Comparison of ENCODE assay signal across 7 cellular contexts in the genomic region with DNA sequence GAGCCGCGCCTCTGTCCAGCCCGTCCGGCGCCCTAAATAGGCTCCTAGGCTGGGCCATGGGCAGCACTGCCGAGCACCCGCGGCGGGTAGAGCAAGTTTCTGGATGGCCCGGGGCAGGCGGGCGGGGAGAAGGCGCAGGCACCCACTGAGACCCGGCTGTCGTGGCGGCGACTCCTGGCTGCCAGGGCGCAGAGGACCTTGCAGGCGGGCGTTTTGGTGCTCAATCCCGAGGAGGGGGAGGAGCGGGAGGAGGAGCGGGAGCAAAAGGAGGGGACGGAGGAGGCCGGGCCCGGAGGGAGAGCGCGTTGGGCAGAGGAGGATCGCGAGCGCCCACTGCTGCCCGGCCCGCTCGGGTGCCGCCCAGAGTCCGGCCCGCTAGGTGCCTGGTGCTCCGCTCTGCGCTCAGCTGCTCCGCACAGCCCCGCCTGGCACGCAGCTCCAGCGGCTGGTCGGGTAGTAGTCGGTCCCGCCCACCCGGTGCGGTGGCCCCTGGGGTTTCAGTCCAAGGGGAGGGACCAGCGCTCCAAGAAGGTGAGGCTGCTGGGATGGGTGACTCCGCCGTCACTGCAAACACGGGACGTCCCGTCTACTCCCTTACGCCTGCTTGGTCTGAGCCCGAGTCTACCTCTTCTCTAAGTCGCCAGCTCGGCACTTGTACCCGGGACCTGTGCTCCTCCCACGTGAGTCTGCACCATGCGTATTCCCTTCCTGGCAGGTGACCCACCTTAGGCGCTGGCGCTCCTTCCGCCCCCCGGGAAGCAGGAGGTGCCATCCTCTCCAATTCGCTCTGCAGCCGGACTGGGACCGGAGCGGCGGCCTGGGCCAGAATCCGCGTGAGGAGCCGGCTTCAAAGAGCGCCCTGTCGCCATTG. TPM values are rescaled to one million over a fixed set of nuclear protein-coding genes. Genes with fewer than 3 reads are reported as not detected.
DNase-seq lines count a peak whose midpoint lies in the region; ATAC-seq and TF ChIP-seq lines count a peak whose summit lies in the region.

A gene (minus strand): TSS at position 194 of the 871 bp plus-strand sequence. CDS start 28,889 bp downstream, outside the sequence.

- peak within 1 kb of the TSS; percentile 58 for H3K4me3 Mint-ChIP-seq in activated CD8-positive, alpha-beta T cell treated with anti-CD3 and anti-CD28 coated beads for 36 hours
- H3K4me3 Mint-ChIP-seq in stimulated activated naive B cell treated with anti-CD40 and anti-IgM and Interleukin-4, amounts not matched to agents 10 μg/mL and 1 μg/mL and 100 μg/mL, for 72 hours, result peak within 1 kb of the TSS; percentile 94 to 99

- intact Hi-C loops in activated CD8-positive, alpha-beta T cell treated with anti-CD3 and anti-CD28 coated beads for 36 hours (cut with micrococcal nuclease), result loop anchor here (5.0 kb wide), 1 partner anchor 847 kb away; no protein-coding TSS in a partner anchor
- intact Hi-C loops in esophagus muscularis mucosa (cut with DNase I), result loop anchor here (10.0 kb wide), 1 partner anchor 844 kb away; no protein-coding TSS in a partner anchor

- peaks cover 40% of the 10 kb centered on the region for H3K27me3 Mint-ChIP-seq in activated CD8-positive, alpha-beta T cell treated with anti-CD3 and anti-CD28 coated beads for 36 hours
- H3K27me3 Mint-ChIP-seq in stimulated activated naive B cell treated with anti-CD40 and anti-IgM and Interleukin-4, amounts not matched to agents 10 μg/mL and 1 μg/mL and 100 μg/mL, for 72 hours, result no peaks in the 10 kb centered on the region

- H3K27ac Mint-ChIP-seq in activated CD8-positive, alpha-beta T cell treated with anti-CD3 and anti-CD28 coated beads for 36 hours, result no peak within 1 kb of the TSS
- peak within 1 kb of the TSS; percentile 91 for H3K27ac Mint-ChIP-seq in stimulated activated naive B cell treated with anti-CD40 and anti-IgM and Interleukin-4, amounts not matched to agents 10 μg/mL and 1 μg/mL and 100 μg/mL, for 72 hours

- H3K4me3 ChIP-seq in esophagus muscularis mucosa, result peak within 1 kb of the TSS; percentile 58 to 64 (median 61)
- peak within 1 kb of the TSS; percentile 87 to 96 for H3K4me3 ChIP-seq in mucosa of rectum (ENCODE audit: low read length in 2 of 2)

- H3K27ac ChIP-seq in esophagus muscularis mucosa (replicated peaks in 1 of 4) (peak within 1 kb of the TSS; percentile 30 to 64 (median 46)), mucosa of rectum (ENCODE audit: low read depth in 2 of 2, low read length in 2 of 2) (peak within 1 kb of the TSS; percentile 92 to 94)

- peak within 1 kb of the TSS; percentile 68 to 82 for H3K9ac ChIP-seq in mucosa of rectum (ENCODE audit: low read depth in 1 of 2, low read length in 2 of 2)

- H3K4me1 Mint-ChIP-seq in activated CD8-positive, alpha-beta T cell treated with anti-CD3 and anti-CD28 coated beads for 36 hours (ENCODE audit: low read depth), result peaks cover 12% of the 10 kb centered on the region
- peaks cover 28 to 65% of the 10 kb centered on the region in 2 donors for H3K4me1 Mint-ChIP-seq in stimulated activated naive B cell treated with anti-CD40 and anti-IgM and Interleukin-4, amounts not matched to agents 10 μg/mL and 1 μg/mL and 100 μg/mL, for 72 hours

- H3K4me1 ChIP-seq in esophagus muscularis mucosa, result peaks cover 3 to 32% (median 28%) of the 10 kb centered on the region in 4 donors
- peaks cover 3 to 26% of the 10 kb centered on the region in 2 donors for H3K4me1 ChIP-seq in mucosa of rectum (ENCODE audit: control insufficient read depth in 2 of 2, insufficient read depth in 2 of 2, low read length in 2 of 2)

- DNase-seq in NCI-H1417 treated with DMSO at 0.1 percent for 48 hours (lab: John Stamatoyannopoulos, UW), result peak; percentile 21
- peak; percentile 55 for DNase-seq in activated CD8-positive, alpha-beta T cell treated with anti-CD3 and anti-CD28 coated beads for 36 hours
- peak; percentile 92 for DNase-seq in esophagus muscularis mucosa (ENCODE audit: extremely low spot score)
- peak; percentile 84 for DNase-seq in stimulated activated naive B cell treated with anti-CD40 and anti-IgM and Interleukin-4, amounts not matched to agents 10 μg/mL and 1 μg/mL and 100 μg/mL, for 72 hours

- no peak for TF ChIP-seq CTCF in activated CD8-positive, alpha-beta T cell treated with anti-CD3 and anti-CD28 coated beads for 36 hours (IDR thresholded peaks at IDR 0.05)
- TF ChIP-seq CTCF in esophagus muscularis mucosa (IDR thresholded peaks at IDR 0.05), result peak; percentile 39 to 65 (median 50)

- ATAC-seq in GM18508 (IDR thresholded peaks at IDR 0.05; ENCODE audit: insufficient read depth, unreplicated experiment) (peak; percentile 37), HG02759 (IDR thresholded peaks at IDR 0.05; ENCODE audit: unreplicated experiment) (peak; percentile 87)
- ATAC-seq in activated CD8-positive, alpha-beta T cell treated with anti-CD3 and anti-CD28 coated beads for 36 hours, result peak; percentile 82
- ATAC-seq in stimulated activated naive B cell treated with anti-CD40 and anti-IgM and Interleukin-4, amounts not matched to agents 10 μg/mL and 1 μg/mL and 100 μg/mL, for 72 hours (replicated peaks), result peak; percentile 90 to 91

- TF ChIP-seq POLR2A in esophagus muscularis mucosa (IDR thresholded peaks at IDR 0.05; ENCODE audit: low read depth), result peak; percentile 9

- POLR2A ChIA-PET in activated CD8-positive, alpha-beta T cell treated with anti-CD3 and anti-CD28 coated beads for 36 hours (lab: Charles Lee), result no interaction called here

- H3K9me3 Mint-ChIP-seq in activated CD8-positive, alpha-beta T cell treated with anti-CD3 and anti-CD28 coated beads for 36 hours, result no peaks in the 10 kb centered on the region
- H3K9me3 Mint-ChIP-seq in stimulated activated naive B cell treated with anti-CD40 and anti-IgM and Interleukin-4, amounts not matched to agents 10 μg/mL and 1 μg/mL and 100 μg/mL, for 72 hours, result no peaks in the 10 kb centered on the region

- H3K27me3 ChIP-seq in esophagus muscularis mucosa (peaks cover 0 to 28% (median 2%) of the 10 kb centered on the region in 4 donors), mucosa of rectum (ENCODE audit: control insufficient read depth in 2 of 2, insufficient read depth in 2 of 2, low read length in 2 of 2) (no peaks in the 10 kb centered on the region)

- under 1% methylated on average over 37 of the region's 75 CpGs for WGBS in esophagus muscularis mucosa

- H3K9me3 ChIP-seq in esophagus muscularis mucosa (no peaks in the 10 kb centered on the region), mucosa of rectum (ENCODE audit: control insufficient read depth in 2 of 2, low read length in 2 of 2) (no peaks in the 10 kb centered on the region)

- TF ChIP-seq EP300 in esophagus muscularis mucosa (IDR thresholded peaks at IDR 0.05), result no peak

- H3K36me3 Mint-ChIP-seq in activated CD8-positive, alpha-beta T cell treated with anti-CD3 and anti-CD28 coated beads for 36 hours (ENCODE audit: low read depth), result no peaks in the 10 kb centered on the region
- peaks cover 3 to 8% of the 10 kb centered on the region in 2 donors for H3K36me3 Mint-ChIP-seq in stimulated activated naive B cell treated with anti-CD40 and anti-IgM and Interleukin-4, amounts not matched to agents 10 μg/mL and 1 μg/mL and 100 μg/mL, for 72 hours

- H3K36me3 ChIP-seq in esophagus muscularis mucosa, result no peaks in the 10 kb centered on the region
- H3K36me3 ChIP-seq in mucosa of rectum (ENCODE audit: control insufficient read depth in 2 of 2, insufficient read depth in 2 of 2, low read length in 2 of 2), result no peaks in the 10 kb centered on the region

- CTCF ChIA-PET in activated CD8-positive, alpha-beta T cell treated with anti-CD3 and anti-CD28 coated beads for 36 hours (lab: Charles Lee), result no interaction called here

RNA-seq across cellular contexts. Expression of the gene that starts here (rescaled TPM):
- not detected for total RNA-seq in activated CD8-positive, alpha-beta T cell treated with anti-CD3 and anti-CD28 coated beads for 36 hours
- total RNA-seq in esophagus muscularis mucosa, result 10 to 100 TPM in 1 of 4 donors, 1 to 10 TPM in 3; 3.1 to 12.5 (median 5.4) TPM

Comparison
In these comparisons a context has a peak if more than half of its experiments do, and no peak if none do; other contexts are left out.
1. Peak in every context shown above with its lines: DNase-seq, ATAC-seq, H3K4me3 ChIP-seq and H3K27ac ChIP-seq.
2. RNA of the gene that starts here (total RNA-seq): 3.1 to 12.5 TPM in esophagus muscularis mucosa; not detected in activated CD8-positive, alpha-beta T cell treated with anti-CD3 and anti-CD28 coated beads for 36 hours; every median in the first group is over 4 times any median in the second.
3. Peak in DNase-seq and ATAC-seq in activated CD8-positive, alpha-beta T cell treated with anti-CD3 and anti-CD28 coated beads for 36 hours; RNA of the gene not detected or under 1 TPM.
4. ATAC-seq: peak in every context shown above with its lines; median percentile 90 in stimulated activated naive B cell treated with anti-CD40 and anti-IgM and Interleukin-4, amounts not matched to agents 10 μg/mL and 1 μg/mL and 100 μg/mL, for 72 hours; 87 in HG02759; 82 in activated CD8-positive, alpha-beta T cell treated with anti-CD3 and anti-CD28 coated beads for 36 hours; 37 in GM18508.
5. DNase-seq: peak in every context shown above with its lines; median percentile 92 in esophagus muscularis mucosa; 84 in stimulated activated naive B cell treated with anti-CD40 and anti-IgM and Interleukin-4, amounts not matched to agents 10 μg/mL and 1 μg/mL and 100 μg/mL, for 72 hours; 55 in activated CD8-positive, alpha-beta T cell treated with anti-CD3 and anti-CD28 coated beads for 36 hours; 21 in NCI-H1417 treated with DMSO at 0.1 percent for 48 hours.